In the genomic region with DNA sequence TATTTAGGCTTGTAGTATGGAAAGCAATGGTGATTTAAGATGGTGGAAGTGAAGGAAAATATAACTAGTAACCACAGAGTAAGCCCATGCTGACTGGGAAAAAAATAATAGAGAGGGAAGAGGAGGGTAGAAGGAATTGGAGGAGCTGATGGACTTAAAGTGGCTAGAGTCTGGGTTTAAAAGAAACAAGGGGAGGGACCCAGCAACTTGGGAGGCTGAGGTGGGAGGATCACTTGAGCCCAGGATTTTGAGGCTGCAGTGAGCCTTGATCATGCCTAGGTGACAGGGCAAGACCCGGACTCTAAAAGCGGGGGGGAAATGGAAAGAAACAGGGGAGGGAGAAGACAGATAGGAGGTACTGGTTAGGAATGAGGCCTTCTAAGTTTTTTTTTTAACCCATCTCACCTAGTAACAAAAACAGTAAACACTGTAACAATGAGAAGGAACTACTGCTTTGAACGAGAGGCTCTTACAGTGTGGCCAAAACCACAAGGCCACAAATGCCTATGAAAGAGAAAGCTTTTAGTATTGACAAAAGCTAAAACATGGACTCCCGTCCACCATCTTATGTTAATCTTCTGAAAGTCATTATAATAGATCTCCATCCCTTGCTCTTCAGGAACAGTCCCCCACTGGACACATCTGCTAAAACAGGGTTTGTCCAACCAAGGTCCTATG, we compare ENCODE assay signal across 12 cellular contexts. TPM values are rescaled to one million over a fixed set of nuclear protein-coding genes. Genes with fewer than 3 reads are reported as not detected.
DNase-seq lines count a peak whose midpoint lies in the region; ATAC-seq and TF ChIP-seq lines count a peak whose summit lies in the region.
"Had no signal": no experiment of that assay in that cellular context is flagged by ENCODE, and none has a peak within 500 bp of the region (broad histone marks: within the 10 kb centered on the region; RNA-seq: fewer than 3 reads in every experiment).

No MANE protein-coding gene starts in this region.

- no peak overlapping the region for H3K27ac ChIP-seq in CD4-positive, CD25-positive, alpha-beta regulatory T cell (ENCODE audit: insufficient read depth, low read length, poor library complexity, severe bottlenecking)
- H3K27ac ChIP-seq: esophagus muscularis mucosa, skin epidermis had no signal

- H3K4me3 Mint-ChIP-seq in CD4-positive, CD25-positive, alpha-beta regulatory T cell, result peak overlapping the region in 1 of 4 donors; percentile 61

- H3K4me1 ChIP-seq in CD4-positive, CD25-positive, alpha-beta regulatory T cell (ENCODE audit: control insufficient read depth, insufficient read depth, low read length, poor library complexity, severe bottlenecking), result peaks cover 4% of the 10 kb centered on the region

- H3K9me3 Mint-ChIP-seq in CD4-positive, CD25-positive, alpha-beta regulatory T cell, result peaks cover 0 to 6% (median 1%) of the 10 kb centered on the region in 7 donors

- ATAC-seq in CD4-positive, CD25-positive, alpha-beta regulatory T cell (ENCODE audit: low read depth in 2 of 2), result no peak
- ATAC-seq in GM19023 (IDR thresholded peaks at IDR 0.05; ENCODE audit: unreplicated experiment), result peak; percentile 69
- ATAC-seq in HG02973 (IDR thresholded peaks at IDR 0.05; ENCODE audit: unreplicated experiment), result peak; percentile 68

- H3K36me3 ChIP-seq in CD4-positive, CD25-positive, alpha-beta regulatory T cell (ENCODE audit: control insufficient read depth, insufficient read depth, low read length), result no peaks in the 10 kb centered on the region
- H3K36me3 ChIP-seq: esophagus muscularis mucosa had no signal

- in situ Hi-C loops in ACHN (cut with HindIII; ENCODE audit: low pct_ligation_motif_present, low pct_unique_long_range_greater_than_20kb, low sequenced_read_pairs), result no loop called here

- no peaks in the 10 kb centered on the region for H3K27me3 ChIP-seq in CD4-positive, CD25-positive, alpha-beta regulatory T cell (ENCODE audit: control insufficient read depth, insufficient read depth, low read length)
- H3K27me3 ChIP-seq: esophagus muscularis mucosa had no signal

- H3K27ac Mint-ChIP-seq in CD4-positive, CD25-positive, alpha-beta regulatory T cell, result peak overlapping the region in 2 of 3 donors; percentile 24 to 44

- peaks cover 32 to 44% (median 36%) of the 10 kb centered on the region in 4 donors for H3K4me1 Mint-ChIP-seq in CD4-positive, CD25-positive, alpha-beta regulatory T cell

- H3K36me3 Mint-ChIP-seq in CD4-positive, CD25-positive, alpha-beta regulatory T cell, result peaks cover 5% of the 10 kb centered on the region

- no peak for TF ChIP-seq CTCF in NB4 (IDR thresholded peaks at IDR 0.05; ENCODE audit: low read depth, low read length)

- H3K4me3 ChIP-seq in CD4-positive, CD25-positive, alpha-beta regulatory T cell (ENCODE audit: low read depth, low read length), result no peak overlapping the region
- H3K4me3 ChIP-seq in NB4 (ENCODE audit: low read depth, low read length), result no peak overlapping the region
- H3K4me3 ChIP-seq: esophagus muscularis mucosa, skin epidermis had no signal

- H3K9me3 ChIP-seq in CD4-positive, CD25-positive, alpha-beta regulatory T cell (ENCODE audit: control insufficient read depth in 2 of 2, low read length in 2 of 2), result peaks cover 0 to 1% of the 10 kb centered on the region in 2 experiments

- H3K27me3 Mint-ChIP-seq in CD4-positive, CD25-positive, alpha-beta regulatory T cell, result no peaks in the 10 kb centered on the region

- TF ChIP-seq POLR2A in NB4 (IDR thresholded peaks at IDR 0.05; ENCODE audit: extremely low read depth, insufficient read length), result no peak

- no peak for DNase-seq in CD4-positive, CD25-positive, alpha-beta regulatory T cell
- peak; percentile 46 for DNase-seq in NB4 (ENCODE audit: low read depth)
- DNase-seq in DMS 273 treated with DMSO at 0.1 percent for 48 hours (lab: John Stamatoyannopoulos, UW), result no peak
- no peak for DNase-seq in pons (ENCODE audit: low spot score)
- no peak for DNase-seq in ACHN
- DNase-seq in activated CD4-positive, CD25-positive, alpha-beta regulatory T cell treated with anti-CD3 and anti-CD28 coated beads, Interleukin-2, amount 50 U/mL, for 72 hours, result no peak
- DNase-seq: aorta, NCI-H69 had no signal

RNA-seq across cellular contexts. Expression of a gene that starts 26.6 kb away (rescaled TPM):
- total RNA-seq in CD4-positive, CD25-positive, alpha-beta regulatory T cell, result 19.7 TPM
- 10 to 100 TPM; 12.6 to 27.3 (median 19.9) TPM for polyA plus RNA-seq in CD4-positive, CD25-positive, alpha-beta regulatory T cell

RNA-seq across cellular contexts. Expression of a gene that starts 26.9 kb away (rescaled TPM):
- total RNA-seq in CD4-positive, CD25-positive, alpha-beta regulatory T cell, result 18.4 TPM
- polyA plus RNA-seq in CD4-positive, CD25-positive, alpha-beta regulatory T cell, result 10 to 100 TPM; 10.3 to 16.0 (median 12.3) TPM

Comparison
In these comparisons a context has a peak if more than half of its experiments do, and no peak if none do; other contexts are left out.
1. ATAC-seq: peak in GM19023 (single experiment) and HG02973 (single experiment); none in CD4-positive, CD25-positive, alpha-beta regulatory T cell (0 of 2).